In genomic region chr5:99004960-99005359, GRCh38 we compare ENCODE assay signal across 9 cellular contexts.
DNase-seq lines count a peak whose midpoint lies in the region; ATAC-seq and TF ChIP-seq lines count a peak whose summit lies in the region.
"Had no signal": no experiment of that assay in that cellular context is flagged by ENCODE, and none has a peak within 500 bp of the region (broad histone marks: within the 10 kb centered on the region; RNA-seq: fewer than 3 reads in every experiment).

No MANE protein-coding gene starts in this region.

- H3K27me3 ChIP-seq in PC-9 (ENCODE audit: insufficient read depth, low read depth) (no peaks in the 10 kb centered on the region), ovary (no peaks in the 10 kb centered on the region)
- H3K27me3 ChIP-seq: vagina had no signal

- POLR2A ChIA-PET in PC-9 (lab: Charles Lee; ENCODE audit: unreplicated experiment), result no interaction called here

- no peak for TF ChIP-seq EP300 in ovary (IDR thresholded peaks at IDR 0.05)

- no peak overlapping the region for H3K4me3 Mint-ChIP-seq in HFFc6

- H3K27ac ChIP-seq in PC-9 (no peak overlapping the region), ovary (no peak overlapping the region)
- H3K27ac ChIP-seq: vagina had no signal

- no peaks in the 10 kb centered on the region for H3K36me3 Mint-ChIP-seq in HFFc6 (ENCODE audit: low read depth)

- intact Hi-C loops in PC-9 (cut with micrococcal nuclease; ENCODE audit: unreplicated experiment) (no loop called here), ovary (cut with DNase I) (no loop called here)

- ATAC-seq in GM18519 (IDR thresholded peaks at IDR 0.05; ENCODE audit: low FRiP score, unreplicated experiment) (peak; percentile 100), GM21390 (IDR thresholded peaks at IDR 0.05; ENCODE audit: unreplicated experiment) (peak; percentile 100), HG03196 (IDR thresholded peaks at IDR 0.05; ENCODE audit: unreplicated experiment) (peak; percentile 99)

- no peak overlapping the region for H3K4me3 ChIP-seq in PC-9
- H3K4me3 ChIP-seq in ovary, result no peak overlapping the region
- H3K4me3 ChIP-seq: vagina had no signal

- no peaks in the 10 kb centered on the region for H3F3A ChIP-seq in PC-9 (ENCODE audit: insufficient read depth, low read depth)

- whole genome bisulfite sequencing in ovary, 3 donors, result 39 to 55% (median 50%) methylated on average over 1 of the region's 1 CpG

- H3K79me2 ChIP-seq in PC-9 (ENCODE audit: low read depth), result no peaks in the 10 kb centered on the region

- TF ChIP-seq CTCF in PC-9 (conservative IDR thresholded peaks at IDR 0.05) (no peak), ovary (IDR thresholded peaks at IDR 0.05) (no peak), HFFc6 (IDR thresholded peaks at IDR 0.05) (no peak)

- CTCF ChIA-PET in PC-9 (lab: Charles Lee), result no interaction called here

- no peak overlapping the region for H3K27ac Mint-ChIP-seq in HFFc6

- peaks cover 6% of the 10 kb centered on the region for H3K27me3 Mint-ChIP-seq in HFFc6 (ENCODE audit: insufficient read depth)

- no peak overlapping the region for H3K4me2 ChIP-seq in PC-9

- BruUV-seq in PC-9 (replicated peaks; lab: Mats Ljungman, UMichigan), result no TSS peak

- H3K4me1 Mint-ChIP-seq in HFFc6 (ENCODE audit: low read depth), result no peaks in the 10 kb centered on the region

- H3K4me1 ChIP-seq in PC-9 (replicated peaks; ENCODE audit: insufficient read depth) (peaks cover 4% of the 10 kb centered on the region; the same call in 1 of the 2 replicates), ovary (ENCODE audit: insufficient read depth) (no peaks in the 10 kb centered on the region)
- H3K4me1 ChIP-seq: vagina had no signal

- peak; percentile 37 for DNase-seq in germinal center (ENCODE audit: low spot score)
- DNase-seq in KG1 (lab: John Stamatoyannopoulos, UW), result no peak
- DNase-seq in PC-9, result no peak
- no peak for DNase-seq in ovary
- no peak for DNase-seq in HFFc6

- no peak for TF ChIP-seq POLR2A in ovary (IDR thresholded peaks at IDR 0.05)

- no peaks in the 10 kb centered on the region for H3K9me3 Mint-ChIP-seq in HFFc6

- H4K20me1 ChIP-seq in PC-9 (ENCODE audit: insufficient read depth), result no peaks in the 10 kb centered on the region

- H3K36me3 ChIP-seq in PC-9 (ENCODE audit: low read depth), result no peaks in the 10 kb centered on the region
- H3K36me3 ChIP-seq in ovary, result no peaks in the 10 kb centered on the region
- H3K36me3 ChIP-seq: vagina had no signal

- H2AFZ ChIP-seq in PC-9, result no peak overlapping the region

- no peaks in the 10 kb centered on the region for H3K9me2 ChIP-seq in PC-9 (ENCODE audit: insufficient read depth)

- H3K9me3 ChIP-seq in PC-9 (ENCODE audit: insufficient read depth, low read depth), result no peaks in the 10 kb centered on the region; the same call in 1 of the 2 replicates
- no peaks in the 10 kb centered on the region for H3K9me3 ChIP-seq in ovary
- H3K9me3 ChIP-seq: vagina had no signal
